ENCODE assay signal across 17 cellular contexts in genomic region chrX:17735396-17735795, GRCh38. TPM values are rescaled to one million over a fixed set of nuclear protein-coding genes. Genes with fewer than 3 reads are reported as not detected.
DNase-seq lines count a peak whose midpoint lies in the region; ATAC-seq and TF ChIP-seq lines count a peak whose summit lies in the region.
"Had no signal": no experiment of that assay in that cellular context is flagged by ENCODE, and none has a peak within 500 bp of the region (broad histone marks: within the 10 kb centered on the region; RNA-seq: fewer than 3 reads in every experiment).

No MANE protein-coding gene starts in this region.

- no peaks in the 10 kb centered on the region for H3K4me1 ChIP-seq in parathyroid adenoma

- peaks cover 17% of the 10 kb centered on the region for H3K4me1 Mint-ChIP-seq in type B pancreatic cell (ENCODE audit: unreplicated experiment)

- H3K4me2 ChIP-seq in parathyroid adenoma (ENCODE audit: low read length), result no peak overlapping the region
- H3K4me2 ChIP-seq: KMS-11 had no signal

- H3K4me3 Mint-ChIP-seq in type B pancreatic cell, result peak overlapping the region; percentile 28
- H3K4me3 Mint-ChIP-seq: activated CD4-positive, alpha-beta T cell treated with anti-CD3 and anti-CD28 coated beads, Interleukin-2, amount 10 ng/mL, durations not matched to agents 7 days and 5 days had no signal

- TF ChIP-seq CTCF in parathyroid adenoma (IDR thresholded peaks at IDR 0.05) (no peak), type B pancreatic cell (conservative IDR thresholded peaks at IDR 0.05) (no peak)

- no peaks in the 10 kb centered on the region for H3K27me3 Mint-ChIP-seq in type B pancreatic cell

- H3K27ac ChIP-seq in SK-N-MC, result peak overlapping the region; percentile 10; the same call in 1 of the 2 replicates
- peak overlapping the region; percentile 75 for H3K27ac ChIP-seq in parathyroid adenoma
- H3K27ac ChIP-seq: KMS-11, neutrophil had no signal

- H3K79me2 ChIP-seq in parathyroid adenoma, result peaks cover 1% of the 10 kb centered on the region

- no peaks in the 10 kb centered on the region for H3K9me3 Mint-ChIP-seq in type B pancreatic cell
- H3K9me3 Mint-ChIP-seq: activated CD4-positive, alpha-beta T cell treated with anti-CD3 and anti-CD28 coated beads, Interleukin-2, amount 10 ng/mL, durations not matched to agents 7 days and 5 days had no signal

- no peak for DNase-seq in SK-N-MC (ENCODE audit: low read depth, low spot score)
- no peak for DNase-seq in left colon
- no peak for DNase-seq in type B pancreatic cell (ENCODE audit: extremely low spot score, unreplicated experiment)
- DNase-seq in NOMO-1 treated with dmso at 0.1 percent for 144 hours (lab: John Stamatoyannopoulos, UW; ENCODE audit: unreplicated experiment), result no peak
- DNase-seq in middle frontal gyrus (ENCODE audit: extremely low spot score, low spot score), result no peak
- no peak for DNase-seq in SW480 (ENCODE audit: low spot score)
- DNase-seq: activated CD4-positive, alpha-beta T cell treated with anti-CD3 and anti-CD28 coated beads, Interleukin-2, amount 10 ng/mL, durations not matched to agents 7 days and 5 days; erythroblast; gastrocnemius medialis; NCI-H187; NCI-H2227 treated with DMSO at 0.1 percent for 48 hours; right cardiac atrium; SHP77 treated with DMSO at 0.1 percent for 48 hours had no signal

- H3K4me3 ChIP-seq in SK-N-MC, result no peak overlapping the region
- H3K4me3 ChIP-seq in parathyroid adenoma (ENCODE audit: low read depth, low read length), result no peak overlapping the region
- H3K4me3 ChIP-seq: gastrocnemius medialis, thoracic aorta had no signal

- peaks cover 8% of the 10 kb centered on the region for H3K36me3 Mint-ChIP-seq in type B pancreatic cell

- H3K9ac ChIP-seq in SK-N-MC (ENCODE audit: insufficient read length) (no peak overlapping the region), parathyroid adenoma (no peak overlapping the region)
- H3K9ac ChIP-seq: KMS-11 had no signal

- H2AFZ ChIP-seq in parathyroid adenoma, result peak overlapping the region; percentile 74

- intact Hi-C loops in left colon (cut with DNase I, micrococcal nuclease), result no loop called here

- H3K9me3 ChIP-seq in SK-N-MC (ENCODE audit: low read depth, low read length) (no peaks in the 10 kb centered on the region), parathyroid adenoma (ENCODE audit: control insufficient read depth, low read length) (no peaks in the 10 kb centered on the region)
- H3K9me3 ChIP-seq: gastrocnemius medialis, neutrophil, thoracic aorta had no signal

- peak overlapping the region; percentile 36 for H3K27ac Mint-ChIP-seq in type B pancreatic cell
- H3K27ac Mint-ChIP-seq: activated CD4-positive, alpha-beta T cell treated with anti-CD3 and anti-CD28 coated beads, Interleukin-2, amount 10 ng/mL, durations not matched to agents 7 days and 5 days had no signal

- H3K27me3 ChIP-seq in parathyroid adenoma (ENCODE audit: control insufficient read depth, insufficient read depth, low read length), result no peaks in the 10 kb centered on the region
- H3K27me3 ChIP-seq: gastrocnemius medialis had no signal

- H3K36me3 ChIP-seq in SK-N-MC (ENCODE audit: insufficient read depth, low read length) (no peaks in the 10 kb centered on the region), parathyroid adenoma (ENCODE audit: control insufficient read depth, insufficient read depth, low read length) (no peaks in the 10 kb centered on the region)
- H3K36me3 ChIP-seq: gastrocnemius medialis, neutrophil, thoracic aorta had no signal

- ATAC-seq in left colon, result peak; percentile 37
- ATAC-seq: gastrocnemius medialis, right cardiac atrium had no signal

RNA-seq across cellular contexts. Expression of gene SCML1, which starts 1.9 kb away (rescaled TPM):
- total RNA-seq in left colon (10 to 100 TPM; 10.3 to 10.6 TPM), type B pancreatic cell (ENCODE audit: low replicate concordance) (4.9 and 9.3 TPM in 2 replicates)
